In the genomic region with DNA sequence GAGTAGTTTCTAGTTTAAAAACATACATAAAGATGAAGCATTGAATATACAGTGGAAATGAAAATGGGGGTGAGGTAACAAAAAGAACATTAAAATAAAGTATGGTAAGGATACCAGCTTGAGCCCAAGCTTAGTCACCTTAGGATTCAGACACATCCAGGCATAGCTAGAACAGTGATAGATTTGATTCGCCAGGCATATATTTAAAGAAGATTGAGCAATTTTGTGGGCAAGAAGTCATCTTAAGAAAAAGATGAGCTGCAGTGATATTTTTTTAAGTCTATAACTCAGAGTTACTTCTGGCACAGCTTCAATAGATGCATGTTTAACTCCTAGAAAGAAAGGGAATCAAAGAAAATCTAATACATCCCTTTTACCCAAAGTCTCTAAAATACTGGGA, we compare ENCODE assay signal across 13 cellular contexts.
"Had no signal": no experiment of that assay in that cellular context is flagged by ENCODE, and none has a peak within 500 bp of the region (broad histone marks: within the 10 kb centered on the region; RNA-seq: fewer than 3 reads in every experiment).

No MANE protein-coding gene starts in this region.

- H3K9me3 ChIP-seq: testis had no signal

- H3K27ac ChIP-seq: brain microvascular endothelial cell, testis had no signal

- ATAC-seq: activated CD4-positive, CD25-positive, alpha-beta regulatory T cell treated with anti-CD3 and anti-CD28 coated beads, Interleukin-2, amount 50 U/mL, for 24 hours; activated naive CD4-positive, alpha-beta T cell treated with anti-CD3 and anti-CD28 coated beads, Interleukin-2, amount 50 U/mL, for 72 hours; left colon; right cardiac atrium had no signal

- H3K27me3 ChIP-seq: brain microvascular endothelial cell, testis had no signal

- DNase-seq: activated effector memory CD4-positive, alpha-beta T cell treated with anti-CD3 and anti-CD28 coated beads, Interleukin-2, amount 50 U/mL, for 16 hours; activated T-cell treated with anti-CD3 and anti-CD28 coated beads, Interleukin-2, amount 50 U/mL, for 24 hours; brain microvascular endothelial cell; immature natural killer cell; left colon; occipital lobe; right cardiac atrium; stimulated activated CD4-positive, alpha-beta T cell treated with anti-CD3 and anti-CD28 coated beads, Interleukin-12 subunit alpha, Interleukin-12 subunit beta, amount 100 ng/mL, for 4 hours; stimulated activated CD4-positive, alpha-beta T cell treated with anti-CD3 and anti-CD28 coated beads, Interleukin-4, amount 100 ng/mL, for 1 hour; testis had no signal

- H3K36me3 ChIP-seq: brain microvascular endothelial cell had no signal

- H3K4me1 ChIP-seq: testis had no signal

- H3K4me3 ChIP-seq: lung, testis had no signal
